ENCODE assay signal across 2 cellular contexts in the genomic region with DNA sequence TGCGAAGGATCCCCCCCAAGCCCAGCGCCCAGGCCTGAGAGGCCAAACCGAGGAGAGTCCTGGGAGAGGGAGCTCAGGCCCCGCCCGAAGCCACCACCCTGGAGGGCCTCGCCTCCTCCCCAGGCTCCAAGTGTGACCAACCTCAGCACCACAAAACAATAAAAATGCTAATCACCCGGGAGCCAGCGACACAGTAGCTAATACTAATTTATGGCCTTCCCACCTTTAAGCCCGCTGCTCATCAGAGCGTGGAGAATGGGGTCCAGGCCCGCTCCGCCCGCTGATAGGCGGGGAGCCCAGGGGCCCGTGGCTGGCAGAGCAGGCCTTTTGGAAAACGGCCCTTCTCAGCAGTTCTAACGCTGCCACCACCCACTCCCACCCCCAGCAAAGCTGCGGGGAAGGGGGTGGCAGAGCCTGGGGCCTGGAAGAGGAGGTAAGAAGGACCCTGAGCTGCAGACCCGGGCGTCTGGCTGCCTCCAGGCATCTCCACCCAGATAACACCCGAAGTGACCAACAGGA.
TF ChIP-seq lines count a peak whose summit lies in the region.

No MANE protein-coding gene starts in this region.

TF ChIP-seq in SK-N-SH, 30 proteins besides CTCF, POLR2A, EP300 and RAD21 (continued from another document):
- TF ChIP-seq, protein P1, sequence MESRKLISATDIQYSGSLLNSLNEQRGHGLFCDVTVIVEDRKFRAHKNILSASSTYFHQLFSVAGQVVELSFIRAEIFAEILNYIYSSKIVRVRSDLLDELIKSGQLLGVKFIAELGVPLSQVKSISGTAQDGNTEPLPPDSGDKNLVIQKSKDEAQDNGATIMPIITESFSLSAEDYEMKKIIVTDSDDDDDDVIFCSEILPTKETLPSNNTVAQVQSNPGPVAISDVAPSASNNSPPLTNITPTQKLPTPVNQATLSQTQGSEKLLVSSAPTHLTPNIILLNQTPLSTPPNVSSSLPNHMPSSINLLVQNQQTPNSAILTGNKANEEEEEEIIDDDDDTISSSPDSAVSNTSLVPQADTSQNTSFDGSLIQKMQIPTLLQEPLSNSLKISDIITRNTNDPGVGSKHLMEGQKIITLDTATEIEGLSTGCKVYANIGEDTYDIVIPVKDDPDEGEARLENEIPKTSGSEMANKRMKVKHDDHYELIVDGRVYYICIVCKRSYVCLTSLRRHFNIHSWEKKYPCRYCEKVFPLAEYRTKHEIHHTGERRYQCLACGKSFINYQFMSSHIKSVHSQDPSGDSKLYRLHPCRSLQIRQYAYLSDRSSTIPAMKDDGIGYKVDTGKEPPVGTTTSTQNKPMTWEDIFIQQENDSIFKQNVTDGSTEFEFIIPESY (IDR thresholded peaks at IDR 0.05; ENCODE audit: borderline replicate concordance, low read depth), result no peak
- no peak for TF ChIP-seq GATA2 (CRISPR knock-in tag; IDR thresholded peaks at IDR 0.05)
- TF ChIP-seq FOXM1 (IDR thresholded peaks at IDR 0.05; ENCODE audit: low read depth), result no peak
- no peak for TF ChIP-seq TCF12 (IDR thresholded peaks at IDR 0.05)
- no peak for TF ChIP-seq NFIC (IDR thresholded peaks at IDR 0.05; ENCODE audit: borderline replicate concordance)
- no peak for TF ChIP-seq POLR2AphosphoS5 (IDR thresholded peaks at IDR 0.05; ENCODE audit: low read depth, low read length)
- no peak for TF ChIP-seq FOSL2 (IDR thresholded peaks at IDR 0.05; ENCODE audit: borderline replicate concordance, low read depth)
- no peak for TF ChIP-seq YY1 (IDR thresholded peaks at IDR 0.05; ENCODE audit: low read depth)
- no peak for TF ChIP-seq CHD2 (IDR thresholded peaks at IDR 0.05; ENCODE audit: low read length, partially characterized antibody)
- no peak for TF ChIP-seq ELF1 (IDR thresholded peaks at IDR 0.05)
- TF ChIP-seq, protein P2, sequence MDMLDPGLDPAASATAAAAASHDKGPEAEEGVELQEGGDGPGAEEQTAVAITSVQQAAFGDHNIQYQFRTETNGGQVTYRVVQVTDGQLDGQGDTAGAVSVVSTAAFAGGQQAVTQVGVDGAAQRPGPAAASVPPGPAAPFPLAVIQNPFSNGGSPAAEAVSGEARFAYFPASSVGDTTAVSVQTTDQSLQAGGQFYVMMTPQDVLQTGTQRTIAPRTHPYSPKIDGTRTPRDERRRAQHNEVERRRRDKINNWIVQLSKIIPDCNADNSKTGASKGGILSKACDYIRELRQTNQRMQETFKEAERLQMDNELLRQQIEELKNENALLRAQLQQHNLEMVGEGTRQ (IDR thresholded peaks at IDR 0.05; ENCODE audit: borderline replicate concordance, low read depth, low read length), result no peak
- no peak for TF ChIP-seq TAF1 (IDR thresholded peaks at IDR 0.05; ENCODE audit: borderline replicate concordance, low read depth, low read length)
- no peak for TF ChIP-seq RCOR1 (IDR thresholded peaks at IDR 0.05; ENCODE audit: low read length)
- no peak for TF ChIP-seq FOXJ3 (CRISPR knock-in tag; IDR thresholded peaks at IDR 0.05)
TF ChIP-seq in SK-N-SH: peak in this region for 0.

TF ChIP-seq in SK-N-SH treated with all-trans-retinoic acid at 6 μM for 48 hours, 23 proteins besides CTCF, POLR2A, EP300 and RAD21 (continued from another document):
- TF ChIP-seq, protein P3, sequence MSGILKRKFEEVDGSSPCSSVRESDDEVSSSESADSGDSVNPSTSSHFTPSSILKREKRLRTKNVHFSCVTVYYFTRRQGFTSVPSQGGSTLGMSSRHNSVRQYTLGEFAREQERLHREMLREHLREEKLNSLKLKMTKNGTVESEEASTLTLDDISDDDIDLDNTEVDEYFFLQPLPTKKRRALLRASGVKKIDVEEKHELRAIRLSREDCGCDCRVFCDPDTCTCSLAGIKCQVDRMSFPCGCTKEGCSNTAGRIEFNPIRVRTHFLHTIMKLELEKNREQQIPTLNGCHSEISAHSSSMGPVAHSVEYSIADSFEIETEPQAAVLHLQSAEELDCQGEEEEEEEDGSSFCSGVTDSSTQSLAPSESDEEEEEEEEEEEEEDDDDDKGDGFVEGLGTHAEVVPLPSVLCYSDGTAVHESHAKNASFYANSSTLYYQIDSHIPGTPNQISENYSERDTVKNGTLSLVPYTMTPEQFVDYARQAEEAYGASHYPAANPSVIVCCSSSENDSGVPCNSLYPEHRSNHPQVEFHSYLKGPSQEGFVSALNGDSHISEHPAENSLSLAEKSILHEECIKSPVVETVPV (CRISPR knock-in tag; IDR thresholded peaks at IDR 0.05), result no peak
- TF ChIP-seq, protein P4, sequence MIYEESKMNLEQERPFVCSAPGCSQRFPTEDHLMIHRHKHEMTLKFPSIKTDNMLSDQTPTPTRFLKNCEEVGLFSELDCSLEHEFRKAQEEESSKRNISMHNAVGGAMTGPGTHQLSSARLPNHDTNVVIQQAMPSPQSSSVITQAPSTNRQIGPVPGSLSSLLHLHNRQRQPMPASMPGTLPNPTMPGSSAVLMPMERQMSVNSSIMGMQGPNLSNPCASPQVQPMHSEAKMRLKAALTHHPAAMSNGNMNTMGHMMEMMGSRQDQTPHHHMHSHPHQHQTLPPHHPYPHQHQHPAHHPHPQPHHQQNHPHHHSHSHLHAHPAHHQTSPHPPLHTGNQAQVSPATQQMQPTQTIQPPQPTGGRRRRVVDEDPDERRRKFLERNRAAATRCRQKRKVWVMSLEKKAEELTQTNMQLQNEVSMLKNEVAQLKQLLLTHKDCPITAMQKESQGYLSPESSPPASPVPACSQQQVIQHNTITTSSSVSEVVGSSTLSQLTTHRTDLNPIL (CRISPR knock-in tag; IDR thresholded peaks at IDR 0.05; ENCODE audit: low read depth), result no peak
- TF ChIP-seq ARNTL (CRISPR knock-in tag; IDR thresholded peaks at IDR 0.05; ENCODE audit: borderline replicate concordance, low read depth) (no peak), ZNF8 (CRISPR knock-in tag; IDR thresholded peaks at IDR 0.05) (no peak), SNAI2 (CRISPR knock-in tag; IDR thresholded peaks at IDR 0.05) (no peak), CSDC2 (CRISPR knock-in tag; IDR thresholded peaks at IDR 0.05) (no peak), OSR1 (CRISPR knock-in tag; IDR thresholded peaks at IDR 0.05) (no peak), ZNF565 (CRISPR knock-in tag; conservative IDR thresholded peaks at IDR 0.05; ENCODE audit: low read depth) (no peak), ZFP30 (CRISPR knock-in tag; IDR thresholded peaks at IDR 0.05) (no peak), BACH2 (CRISPR knock-in tag; IDR thresholded peaks at IDR 0.05; ENCODE audit: borderline replicate concordance) (no peak), PPARA (CRISPR knock-in tag; IDR thresholded peaks at IDR 0.05; ENCODE audit: borderline replicate concordance) (no peak), ZFP3 (CRISPR knock-in tag; IDR thresholded peaks at IDR 0.05) (no peak)
- TF ChIP-seq, protein P5, sequence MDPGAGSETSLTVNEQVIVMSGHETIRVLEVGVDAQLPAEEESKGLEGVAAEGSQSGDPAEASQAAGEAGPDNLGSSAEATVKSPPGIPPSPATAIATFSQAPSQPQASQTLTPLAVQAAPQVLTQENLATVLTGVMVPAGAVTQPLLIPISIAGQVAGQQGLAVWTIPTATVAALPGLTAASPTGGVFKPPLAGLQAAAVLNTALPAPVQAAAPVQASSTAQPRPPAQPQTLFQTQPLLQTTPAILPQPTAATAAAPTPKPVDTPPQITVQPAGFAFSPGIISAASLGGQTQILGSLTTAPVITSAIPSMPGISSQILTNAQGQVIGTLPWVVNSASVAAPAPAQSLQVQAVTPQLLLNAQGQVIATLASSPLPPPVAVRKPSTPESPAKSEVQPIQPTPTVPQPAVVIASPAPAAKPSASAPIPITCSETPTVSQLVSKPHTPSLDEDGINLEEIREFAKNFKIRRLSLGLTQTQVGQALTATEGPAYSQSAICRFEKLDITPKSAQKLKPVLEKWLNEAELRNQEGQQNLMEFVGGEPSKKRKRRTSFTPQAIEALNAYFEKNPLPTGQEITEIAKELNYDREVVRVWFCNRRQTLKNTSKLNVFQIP (CRISPR knock-in tag; IDR thresholded peaks at IDR 0.05; ENCODE audit: borderline replicate concordance, low read depth), result no peak
- TF ChIP-seq, protein P6, sequence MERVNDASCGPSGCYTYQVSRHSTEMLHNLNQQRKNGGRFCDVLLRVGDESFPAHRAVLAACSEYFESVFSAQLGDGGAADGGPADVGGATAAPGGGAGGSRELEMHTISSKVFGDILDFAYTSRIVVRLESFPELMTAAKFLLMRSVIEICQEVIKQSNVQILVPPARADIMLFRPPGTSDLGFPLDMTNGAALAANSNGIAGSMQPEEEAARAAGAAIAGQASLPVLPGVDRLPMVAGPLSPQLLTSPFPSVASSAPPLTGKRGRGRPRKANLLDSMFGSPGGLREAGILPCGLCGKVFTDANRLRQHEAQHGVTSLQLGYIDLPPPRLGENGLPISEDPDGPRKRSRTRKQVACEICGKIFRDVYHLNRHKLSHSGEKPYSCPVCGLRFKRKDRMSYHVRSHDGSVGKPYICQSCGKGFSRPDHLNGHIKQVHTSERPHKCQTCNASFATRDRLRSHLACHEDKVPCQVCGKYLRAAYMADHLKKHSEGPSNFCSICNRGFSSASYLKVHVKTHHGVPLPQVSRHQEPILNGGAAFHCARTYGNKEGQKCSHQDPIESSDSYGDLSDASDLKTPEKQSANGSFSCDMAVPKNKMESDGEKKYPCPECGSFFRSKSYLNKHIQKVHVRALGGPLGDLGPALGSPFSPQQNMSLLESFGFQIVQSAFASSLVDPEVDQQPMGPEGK (CRISPR knock-in tag; IDR thresholded peaks at IDR 0.05; ENCODE audit: borderline replicate concordance), result no peak
